In the genomic region with DNA sequence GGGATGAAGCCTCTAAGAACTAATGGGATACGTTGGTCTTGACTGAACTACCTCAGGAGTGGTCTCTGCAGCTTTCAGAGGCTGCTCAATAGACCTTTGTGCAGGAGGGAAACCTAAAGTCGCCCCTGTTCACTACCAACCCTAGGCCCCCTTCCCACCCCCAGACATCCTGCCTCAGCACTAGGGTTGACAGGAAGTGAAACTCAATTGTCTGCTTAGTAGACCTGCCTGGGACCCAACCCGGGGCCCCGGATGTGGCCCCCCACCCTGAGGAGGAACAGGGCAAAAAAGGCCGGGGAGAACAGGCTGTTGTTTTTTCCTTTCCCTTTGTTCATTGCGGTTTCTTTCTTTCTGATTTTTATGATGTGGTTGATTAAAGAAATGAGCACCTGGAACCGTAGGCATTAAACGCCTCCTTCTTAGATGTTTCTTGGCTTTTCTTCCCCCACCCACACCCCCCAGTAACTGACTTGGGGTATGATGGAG, we compare ENCODE assay signal across 8 cellular contexts. TPM values are rescaled to one million over a fixed set of nuclear protein-coding genes. Genes with fewer than 3 reads are reported as not detected.
A peak's percentile ranks its signal among the peaks of the same experiment; 100 is the strongest.
DNase-seq lines count a peak whose midpoint lies in the region; ATAC-seq and TF ChIP-seq lines count a peak whose summit lies in the region.

No MANE protein-coding gene starts in this region.

- peaks cover 24% of the 10 kb centered on the region for H3K36me3 Mint-ChIP-seq in T-cell
- H3K36me3 Mint-ChIP-seq in activated naive CD8-positive, alpha-beta T cell treated with anti-CD3 and anti-CD28 coated beads, Interleukin-2, amount 50 U/mL, for 24 hours (ENCODE audit: low read depth): peaks cover 29% of the 10 kb centered on the region

- TF ChIP-seq CTCF in WERI-Rb-1 (IDR thresholded peaks at IDR 0.05; ENCODE audit: low read depth, low read length): no peak

- CTCF ChIA-PET in T-cell (lab: Charles Lee): interaction anchor here (0.6 to 1.3 kb wide), 4 partner anchors 9 to 191 kb away, joined by 3 to 14 read pairs (median 6); no protein-coding TSS in a partner anchor

- peaks cover 50 to 76% (median 64%) of the 10 kb centered on the region in 3 donors for H3K4me1 Mint-ChIP-seq in T-cell
- H3K4me1 Mint-ChIP-seq in activated naive CD8-positive, alpha-beta T cell treated with anti-CD3 and anti-CD28 coated beads, Interleukin-2, amount 50 U/mL, for 24 hours: peaks cover 64% of the 10 kb centered on the region

- peak; percentile 46 for ATAC-seq in HG02759 (IDR thresholded peaks at IDR 0.05; ENCODE audit: unreplicated experiment)
- ATAC-seq in T-cell (replicated peaks in 1 of 4): peak; percentile 56 to 72 (median 60)
- ATAC-seq in activated naive CD8-positive, alpha-beta T cell treated with anti-CD3 and anti-CD28 coated beads, Interleukin-2, amount 50 U/mL, for 24 hours: peak; percentile 57

- TF ChIP-seq POLR2A in GM15510 (IDR thresholded peaks at IDR 0.05; ENCODE audit: borderline replicate concordance, extremely low read depth, insufficient read length): peak; percentile 56

- no peaks in the 10 kb centered on the region for H3K27me3 Mint-ChIP-seq in T-cell
- peaks cover 2% of the 10 kb centered on the region for H3K27me3 Mint-ChIP-seq in activated naive CD8-positive, alpha-beta T cell treated with anti-CD3 and anti-CD28 coated beads, Interleukin-2, amount 50 U/mL, for 24 hours

- peak overlapping the region; percentile 96 to 100 (median 97) for H3K4me3 Mint-ChIP-seq in T-cell
- peak overlapping the region; percentile 93 for H3K4me3 Mint-ChIP-seq in activated naive CD8-positive, alpha-beta T cell treated with anti-CD3 and anti-CD28 coated beads, Interleukin-2, amount 50 U/mL, for 24 hours

- H3K9me3 Mint-ChIP-seq in T-cell: no peaks in the 10 kb centered on the region
- H3K9me3 Mint-ChIP-seq in activated naive CD8-positive, alpha-beta T cell treated with anti-CD3 and anti-CD28 coated beads, Interleukin-2, amount 50 U/mL, for 24 hours: no peaks in the 10 kb centered on the region

- peaks cover 6% of the 10 kb centered on the region; the same call in 1 of the 2 replicates for H3K36me3 ChIP-seq in WERI-Rb-1

- POLR2A ChIA-PET in T-cell (lab: Charles Lee): no interaction called here

- H3K9me3 ChIP-seq in WERI-Rb-1 (ENCODE audit: severe bottlenecking): no peaks in the 10 kb centered on the region

- H3K27me3 ChIP-seq in WERI-Rb-1 (ENCODE audit: insufficient read depth, low read depth, severe bottlenecking): no peaks in the 10 kb centered on the region

- H3K27ac Mint-ChIP-seq in T-cell: peak overlapping the region; percentile 96 to 99
- H3K27ac Mint-ChIP-seq in activated naive CD8-positive, alpha-beta T cell treated with anti-CD3 and anti-CD28 coated beads, Interleukin-2, amount 50 U/mL, for 24 hours: peak overlapping the region; percentile 94

- peak; percentile 82 to 98 (median 92) for DNase-seq in T-cell
- DNase-seq in activated naive CD8-positive, alpha-beta T cell treated with anti-CD3 and anti-CD28 coated beads, Interleukin-2, amount 50 U/mL, for 24 hours: peak; percentile 80
- DNase-seq in pons (ENCODE audit: low spot score): peak; percentile 40
- no peak for DNase-seq in iPS-NIHi7 (ENCODE audit: extremely low spot score)
- DNase-seq in WERI-Rb-1: no peak
- no peak for DNase-seq in NCI-H2029 treated with DMSO at 0.1 percent for 48 hours (lab: John Stamatoyannopoulos, UW)

- no peak overlapping the region for H3K27ac ChIP-seq in WERI-Rb-1

- no peak overlapping the region for H3K4me3 ChIP-seq in WERI-Rb-1 (ENCODE audit: low read depth, low read length)

RNA-seq across cellular contexts. Expression of a gene that starts 1.6 kb away (rescaled TPM):
- total RNA-seq in T-cell: 1,000 to 10,000 TPM in 4 of 5 donors, 100 to 1,000 TPM in 1; 896 to 1,314 (median 1,231) TPM

RNA-seq across cellular contexts. Expression of a gene that starts 1.7 kb away (rescaled TPM):
- 10 to 100 TPM; 21.7 to 40.9 (median 30.7) TPM for total RNA-seq in T-cell

RNA-seq across cellular contexts. Expression of a gene that starts 36.5 kb away (rescaled TPM):
- total RNA-seq in T-cell: under 1 TPM in 1 of 5 donors, not detected in 4; 0.20 TPM

RNA-seq across cellular contexts. Expression of a gene that starts 37.3 kb away (rescaled TPM):
- total RNA-seq in T-cell: 10 to 100 TPM; 17.8 to 32.3 (median 23.3) TPM

RNA-seq across cellular contexts. Expression of a gene that starts 44.5 kb away (rescaled TPM):
- total RNA-seq in T-cell: 10 to 100 TPM; 58.6 to 99.8 (median 85.7) TPM

Comparison
In these comparisons a context has a peak if more than half of its experiments do, and no peak if none do; other contexts are left out.
1. DNase-seq: peak in T-cell (34 of 34), activated naive CD8-positive, alpha-beta T cell treated with anti-CD3 and anti-CD28 coated beads, Interleukin-2, amount 50 U/mL, for 24 hours (single experiment) and pons (single experiment); none in iPS-NIHi7 (single experiment), WERI-Rb-1 (single experiment) and NCI-H2029 treated with DMSO at 0.1 percent for 48 hours (single experiment).
2. Peak in every context shown above with its lines, with median percentiles within 50 percentile points of each other: ATAC-seq.